8 cellular contexts compared by ENCODE assay signal in the genomic region with DNA sequence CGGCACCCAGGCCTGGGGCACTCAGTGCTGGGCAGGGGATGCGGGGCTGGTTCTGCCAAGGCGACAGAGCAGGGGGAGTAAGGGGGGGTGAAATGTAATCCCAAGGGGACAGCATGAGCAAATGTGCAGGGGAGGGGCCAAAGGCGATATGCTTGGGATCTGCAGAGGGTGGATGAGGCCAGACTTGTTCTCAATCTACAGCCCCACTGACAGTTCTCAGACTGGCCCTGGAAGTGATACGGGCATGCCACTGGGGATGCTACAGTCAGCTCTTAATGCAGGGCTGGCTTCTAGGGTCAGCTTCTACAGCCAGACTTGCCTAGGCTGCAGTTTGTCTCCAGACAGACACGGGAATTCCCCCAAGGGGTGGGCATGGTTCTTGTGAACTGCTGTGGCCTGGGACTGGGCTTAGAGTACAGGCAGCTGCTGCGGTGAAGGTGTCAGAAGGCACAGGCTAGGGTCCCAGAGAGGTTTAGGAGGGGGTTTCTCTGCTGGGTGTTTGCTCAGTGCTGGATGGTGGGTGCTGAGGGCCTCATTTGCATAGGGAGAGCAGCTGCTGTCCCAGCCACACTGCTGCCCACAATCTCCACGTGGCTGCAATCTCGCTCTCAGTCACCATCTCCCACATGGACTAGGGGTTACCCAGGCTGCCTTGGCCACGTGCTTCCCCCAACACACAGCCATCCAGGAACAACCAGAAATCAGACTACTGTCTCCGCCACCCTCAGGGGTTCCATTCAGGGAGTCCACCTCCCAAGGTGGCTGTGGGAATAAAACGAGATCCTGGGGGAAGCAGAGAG.
DNase-seq lines count a peak whose midpoint lies in the region; ATAC-seq and TF ChIP-seq lines count a peak whose summit lies in the region.

No MANE protein-coding gene starts in this region.

- H3K27me3 ChIP-seq in effector memory CD4-positive, alpha-beta T cell (replicated peaks; ENCODE audit: control insufficient read depth, insufficient read depth, low read length, poor library complexity, severe bottlenecking), result no peaks in the 10 kb centered on the region
- H3K27me3 ChIP-seq in vagina, result no peaks in the 10 kb centered on the region

- no peaks in the 10 kb centered on the region for H3K9me2 ChIP-seq in OCI-LY7 (ENCODE audit: insufficient read depth, low read length)

- H3K4me3 ChIP-seq in OCI-LY7 (ENCODE audit: low read depth, low read length, poor library complexity, severe bottlenecking), result no peak overlapping the region
- H3K4me3 ChIP-seq in effector memory CD4-positive, alpha-beta T cell (ENCODE audit: insufficient read depth, low read depth, low read length, poor library complexity, severe bottlenecking), result no peak overlapping the region
- H3K4me3 ChIP-seq in vagina, result no peak overlapping the region

- H3K79me2 ChIP-seq in OCI-LY7 (ENCODE audit: insufficient read depth, low read depth, low read length), result no peaks in the 10 kb centered on the region

- CTCF ChIA-PET in OCI-LY7 (lab: Charles Lee; ENCODE audit: unreplicated experiment), result interaction anchor here (0.5 kb wide), 1 partner anchor 58 kb away, joined by 3 read pairs; no protein-coding TSS in a partner anchor

- ATAC-seq in HG02840 (IDR thresholded peaks at IDR 0.05; ENCODE audit: low FRiP score, unreplicated experiment), result peak; percentile 62

- H3K9me3 ChIP-seq in OCI-LY7 (ENCODE audit: low read length) (no peaks in the 10 kb centered on the region), vagina (no peaks in the 10 kb centered on the region)
- H3K9me3 ChIP-seq in effector memory CD4-positive, alpha-beta T cell (ENCODE audit: control insufficient read depth, low read length), result no peaks in the 10 kb centered on the region

- POLR2A ChIA-PET in OCI-LY7 (lab: Charles Lee), result no interaction called here

- H2AFZ ChIP-seq in OCI-LY7 (ENCODE audit: low read length), result no peak overlapping the region

- H3K4me2 ChIP-seq in OCI-LY7 (ENCODE audit: low read length), result peak overlapping the region; percentile 76

- BruUV-seq in OCI-LY7 (replicated peaks; lab: Mats Ljungman, UMichigan), result no TSS peak

- H4K20me1 ChIP-seq in OCI-LY7 (ENCODE audit: insufficient read depth, low read length), result no peaks in the 10 kb centered on the region

- TF ChIP-seq POLR2A in vagina (IDR thresholded peaks at IDR 0.05), result no peak

- TF ChIP-seq CTCF in OCI-LY7 (conservative IDR thresholded peaks at IDR 0.05; ENCODE audit: low read length) (no peak), vagina (IDR thresholded peaks at IDR 0.05) (no peak)

- H3K4me1 ChIP-seq in OCI-LY7 (ENCODE audit: insufficient read depth, low read length, poor library complexity, severe bottlenecking), result peaks cover 35% of the 10 kb centered on the region
- H3K4me1 ChIP-seq in effector memory CD4-positive, alpha-beta T cell (ENCODE audit: control insufficient read depth, insufficient read depth, low read length, poor library complexity, severe bottlenecking), result peaks cover 15% of the 10 kb centered on the region
- no peaks in the 10 kb centered on the region for H3K4me1 ChIP-seq in vagina

- intact Hi-C loops in OCI-LY7 (cut with micrococcal nuclease; ENCODE audit: unreplicated experiment), result loop anchor here (5.0 kb wide), 1 partner anchor 74 kb away; no protein-coding TSS in a partner anchor
- intact Hi-C loops in vagina (cut with DNase I), result no loop called here

- DNase-seq in NCI-H82 (lab: John Stamatoyannopoulos, UW) (peak; percentile 81), NCI-H82 treated with DMSO at 0.1 percent for 48 hours (lab: John Stamatoyannopoulos, UW; ENCODE audit: unreplicated experiment) (no peak), OCI-LY7 (ENCODE audit: low spot score) (peak; percentile 33), vagina (ENCODE audit: extremely low spot score in 2 of 2) (no peak), middle frontal gyrus (ENCODE audit: extremely low spot score, low spot score) (no peak)
- DNase-seq in effector memory CD4-positive, alpha-beta T cell, result peak in 2 of 3 donors; percentile 27 to 30
- peak; percentile 84 for DNase-seq in stimulated activated CD8-positive, alpha-beta memory T cell treated with anti-CD3 and anti-CD28 coated beads, Interleukin-4, amount 100 ng/mL, for 48 hours

- H3K27ac ChIP-seq in OCI-LY7 (ENCODE audit: low read depth, low read length, poor library complexity, severe bottlenecking) (no peak overlapping the region), vagina (no peak overlapping the region)
- H3K27ac ChIP-seq in effector memory CD4-positive, alpha-beta T cell (ENCODE audit: insufficient read depth, low read length, poor library complexity, severe bottlenecking), result no peak overlapping the region

- H3K36me3 ChIP-seq in OCI-LY7 (ENCODE audit: insufficient read depth, low read length), result no peaks in the 10 kb centered on the region
- H3K36me3 ChIP-seq in effector memory CD4-positive, alpha-beta T cell (ENCODE audit: control insufficient read depth, insufficient read depth, low read length), result no peaks in the 10 kb centered on the region
- no peaks in the 10 kb centered on the region for H3K36me3 ChIP-seq in vagina

Comparison
In these comparisons a context has a peak if more than half of its experiments do, and no peak if none do; other contexts are left out.
1. DNase-seq: peak in NCI-H82 (single experiment), OCI-LY7 (single experiment), effector memory CD4-positive, alpha-beta T cell (2 of 3) and stimulated activated CD8-positive, alpha-beta memory T cell treated with anti-CD3 and anti-CD28 coated beads, Interleukin-4, amount 100 ng/mL, for 48 hours (single experiment); none in NCI-H82 treated with DMSO at 0.1 percent for 48 hours (single experiment), vagina (0 of 2) and middle frontal gyrus (single experiment).